Comparison of ENCODE assay signal across 15 cellular contexts in genomic region chr20:39849171-39849570, GRCh38.
"Had no signal": no experiment of that assay in that cellular context is flagged by ENCODE, and none has a peak within 500 bp of the region (broad histone marks: within the 10 kb centered on the region; RNA-seq: fewer than 3 reads in every experiment).

No MANE protein-coding gene starts in this region.

- H3K36me3 ChIP-seq: pancreas, sigmoid colon, spleen, upper lobe of left lung had no signal

- H3K9me3 ChIP-seq: pancreas, sigmoid colon, spleen, upper lobe of left lung had no signal

- H3K27ac ChIP-seq: upper lobe of left lung had no signal

- ATAC-seq: activated T-cell treated with anti-CD3 and anti-CD28 coated beads, Interleukin-2, amount 50 U/mL, for 72 hours; naive thymus-derived CD4-positive, alpha-beta T cell had no signal

- H3K27me3 ChIP-seq: pancreas, sigmoid colon, spleen, upper lobe of left lung had no signal

- H3K4me1 ChIP-seq: pancreas had no signal

- H3K4me3 ChIP-seq: lung, pancreas, sigmoid colon, spleen, upper lobe of left lung had no signal

- DNase-seq: activated CD4-positive, alpha-beta memory T cell treated with anti-CD3 and anti-CD28 coated beads for 36 hours; activated CD4-positive, alpha-beta T cell treated with anti-CD3 and anti-CD28 coated beads for 48 hours; activated effector memory CD4-positive, alpha-beta T cell treated with anti-CD3 and anti-CD28 coated beads, Interleukin-2, amount 50 U/mL, for 16 hours; activated naive CD4-positive, alpha-beta T cell treated with anti-CD3 and anti-CD28 coated beads, Interleukin-2, amount 10 ng/mL, durations not matched to agents 7 days and 5 days; activated T-cell treated with anti-CD3 and anti-CD28 coated beads, Interleukin-2, amount 50 U/mL, for 72 hours; cortex of kidney; naive thymus-derived CD4-positive, alpha-beta T cell; stimulated activated CD4-positive, alpha-beta T cell treated with anti-CD3 and anti-CD28 coated beads, Interleukin-4, amount 100 ng/mL, for 1 hour; stimulated activated naive CD4-positive, alpha-beta T cell; T-helper 2 cell had no signal
